8 cellular contexts compared by ENCODE assay signal in genomic region chr21:34630536-34631143, GRCh38. TPM values are rescaled to one million over a fixed set of nuclear protein-coding genes. Genes with fewer than 3 reads are reported as not detected.
DNase-seq lines count a peak whose midpoint lies in the region; ATAC-seq and TF ChIP-seq lines count a peak whose summit lies in the region.

No MANE protein-coding gene starts in this region.

- no peaks in the 10 kb centered on the region for H3K9me2 ChIP-seq in SK-N-SH

- no peaks in the 10 kb centered on the region for H3K9me3 ChIP-seq in SK-N-SH

- CTCF ChIA-PET in GM10248 (lab: Yijun Ruan, JAX), result interaction anchor here (0.6 to 4.2 kb wide), 30 partner anchors 9 to 706 kb away, joined by 3 to 48 read pairs (median 4); partner anchors contain the start of genes KCNE1 and RCAN1
- CTCF ChIA-PET in SK-N-SH (lab: Yijun Ruan, JAX), result interaction anchor here (0.6 to 4.7 kb wide), 27 partner anchors 8 to 768 kb away, joined by 3 to 31 read pairs (median 5); partner anchors contain the start of genes KCNE2 and RCAN1

- 5% methylated on average over 6 of the region's 6 CpGs for WGBS in SK-N-SH (ENCODE audit: low lambda C conversion rate)

- peak; percentile 94 for TF ChIP-seq RAD21 in SK-N-SH (IDR thresholded peaks at IDR 0.05; ENCODE audit: low read length)

- no peaks in the 10 kb centered on the region for H4K20me1 ChIP-seq in SK-N-SH (ENCODE audit: insufficient read depth)

- no peak overlapping the region for H3K4me2 ChIP-seq in SK-N-SH

- no peak overlapping the region for H3K9ac ChIP-seq in SK-N-SH

- H3K4me3 ChIP-seq in AG09309 (ENCODE audit: control insufficient read depth, low read depth, low read length), result no peak overlapping the region
- H3K4me3 ChIP-seq in SK-N-SH (ENCODE audit: low read depth in 2 of 2, low read length in 1 of 2), result no peak overlapping the region; a peak in 1 of 4 replicates
- no peak overlapping the region for H3K4me3 ChIP-seq in epithelial cell of esophagus (ENCODE audit: low read length)

- no peaks in the 10 kb centered on the region for H3K36me3 ChIP-seq in SK-N-SH (replicated peaks in 1 of 2; ENCODE audit: control insufficient read depth in 1 of 2, insufficient read depth in 2 of 2, low read length in 1 of 2)

- TF ChIP-seq EP300 in SK-N-SH (IDR thresholded peaks at IDR 0.05; ENCODE audit: borderline replicate concordance in 1 of 2, low read depth in 1 of 2, low read length in 1 of 2), result no peak

- peaks cover 51% of the 10 kb centered on the region for H3K27me3 ChIP-seq in SK-N-SH (ENCODE audit: insufficient read depth)

- no peaks in the 10 kb centered on the region for H3F3A ChIP-seq in SK-N-SH (replicated peaks; ENCODE audit: insufficient read depth)

- H2AFZ ChIP-seq in SK-N-SH (ENCODE audit: low read depth), result no peak overlapping the region

- no peaks in the 10 kb centered on the region for H3K79me2 ChIP-seq in SK-N-SH (ENCODE audit: insufficient read depth)

- POLR2A ChIA-PET in GM10248 (lab: Yijun Ruan, JAX), result no interaction called here
- POLR2A ChIA-PET in SK-N-SH (lab: Yijun Ruan, JAX), result no interaction called here

- no peaks in the 10 kb centered on the region for H3K4me1 ChIP-seq in SK-N-SH (ENCODE audit: control insufficient read depth in 1 of 2, insufficient read depth in 2 of 2, low read depth in 1 of 2, low read length in 1 of 2)

- TF ChIP-seq CTCF in AG09309 (IDR thresholded peaks at IDR 0.05; ENCODE audit: control insufficient read depth, insufficient read depth, low read depth, low read length, missing control alignments), result peak; percentile 73
- TF ChIP-seq CTCF in GM10248 (IDR thresholded peaks at IDR 0.05; ENCODE audit: control extremely low read depth, extremely low read depth, low read depth, missing control alignments), result peak; percentile 72
- TF ChIP-seq CTCF in SK-N-SH (IDR thresholded peaks at IDR 0.05), result peak; percentile 85
- TF ChIP-seq CTCF in epithelial cell of esophagus (IDR thresholded peaks at IDR 0.05; ENCODE audit: insufficient read depth, low read depth, low read length, missing control alignments), result peak; percentile 77
- TF ChIP-seq CTCF in omental fat pad (IDR thresholded peaks at IDR 0.05), result no peak

- no peak overlapping the region for H3K27ac ChIP-seq in SK-N-SH (ENCODE audit: low read depth in 2 of 2, low read length in 1 of 2)

- DNase-seq in AG09309 (ENCODE audit: low read depth) (peak; percentile 21), GM10248 (ENCODE audit: extremely low spot score) (peak; percentile 70), NCI-H1092 (lab: John Stamatoyannopoulos, UW) (peak; percentile 75), SK-N-SH (peak; percentile 63), epithelial cell of esophagus (ENCODE audit: low read depth) (peak; percentile 64), middle frontal gyrus (ENCODE audit: extremely low spot score, low spot score) (peak; percentile 53), omental fat pad (ENCODE audit: low spot score) (no peak)

- ATAC-seq in omental fat pad (ENCODE audit: low FRiP score) (no peak), GM21529 (IDR thresholded peaks at IDR 0.05; ENCODE audit: unreplicated experiment) (no peak)

TF ChIP-seq in SK-N-SH, 30 proteins besides CTCF, POLR2A, EP300 and RAD21:
- peak; percentile 84 for TF ChIP-seq SMC3 (IDR thresholded peaks at IDR 0.05; ENCODE audit: low read depth, low read length)
- no peak for TF ChIP-seq TEAD4 (IDR thresholded peaks at IDR 0.05; ENCODE audit: borderline replicate concordance, insufficient read depth)
TF ChIP-seq in SK-N-SH: peak in this region for 1.

RNA-seq across cellular contexts. Expression of gene RCAN1, which starts 15.7 kb away (rescaled TPM):
- polyA plus RNA-seq in SK-N-SH (2012; rRNA removed), result 16.7 and 22.0 TPM in 2 replicates
- polyA plus RNA-seq in SK-N-SH (2012; cell fraction: cytosol; rRNA removed), result 20.4 and 26.4 TPM in 2 replicates
- 22.9 and 37.4 TPM in 2 replicates for polyA plus RNA-seq in SK-N-SH (2012; cell fraction: nucleus; rRNA removed)
- 10 to 100 TPM; 62.6 to 73.5 (median 68.7) TPM for total RNA-seq in omental fat pad

RNA-seq across cellular contexts. Expression of gene CLIC6, which starts 38.2 kb away (rescaled TPM):
- 0.03 and 0.08 TPM in 2 replicates for polyA plus RNA-seq in SK-N-SH (2012; rRNA removed)
- 0.09 and 0.10 TPM in 2 replicates for polyA plus RNA-seq in SK-N-SH (2012; cell fraction: cytosol; rRNA removed)
- 0.02 and 0.06 TPM in 2 replicates for polyA plus RNA-seq in SK-N-SH (2012; cell fraction: nucleus; rRNA removed)
- 1 to 10 TPM in 2 of 4 donors, under 1 TPM in 2; 0.37 to 6.2 (median 1.6) TPM for total RNA-seq in omental fat pad

Comparison
In these comparisons a context has a peak if more than half of its experiments do, and no peak if none do; other contexts are left out.
1. CTCF ChIP-seq: peak in AG09309 (single experiment), GM10248 (single experiment), SK-N-SH (single experiment) and epithelial cell of esophagus (single experiment); none in omental fat pad (0 of 3).